10 cellular contexts compared by ENCODE assay signal in the genomic region with DNA sequence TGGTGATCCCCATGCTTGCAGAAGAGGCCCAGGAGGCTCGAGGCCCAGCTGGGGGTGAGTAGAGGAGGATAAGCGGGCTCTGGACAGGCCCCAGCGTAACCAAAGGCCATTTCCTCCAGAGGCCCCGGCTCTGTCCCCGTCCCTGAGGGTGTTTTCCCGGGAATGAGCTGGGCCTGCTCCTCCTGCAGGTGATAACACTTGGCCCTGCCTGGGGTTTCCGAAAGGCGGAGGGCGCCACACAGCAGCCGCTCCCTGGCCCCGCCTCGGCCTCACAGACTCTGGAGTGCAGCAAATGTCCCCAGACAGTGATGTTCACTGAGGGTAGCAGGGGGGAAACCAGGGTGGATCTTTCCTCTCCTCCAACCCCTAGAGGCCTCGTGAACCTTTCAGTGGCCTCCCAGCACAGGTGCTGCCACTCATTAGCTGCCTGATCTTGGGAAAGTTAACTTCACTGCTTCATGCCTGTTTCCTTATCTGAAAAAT.
DNase-seq lines count a peak whose midpoint lies in the region; ATAC-seq and TF ChIP-seq lines count a peak whose summit lies in the region.
"Had no signal": no experiment of that assay in that cellular context is flagged by ENCODE, and none has a peak within 500 bp of the region (broad histone marks: within the 10 kb centered on the region; RNA-seq: fewer than 3 reads in every experiment).

No MANE protein-coding gene starts in this region.

- DNase-seq in erythroblast (lab: John Stamatoyannopoulos, UW), result peak; percentile 41 to 52
- DNase-seq in RPMI8226, result no peak
- DNase-seq in AML-193 (lab: John Stamatoyannopoulos, UW), result no peak
- DNase-seq in NCI-H1092 (lab: John Stamatoyannopoulos, UW), result no peak
- DNase-seq in activated CD4-positive, alpha-beta T cell treated with anti-CD3 and anti-CD28 coated beads for 1 hour, result no peak
- DNase-seq: caudate nucleus, SW 1271 had no signal

- ATAC-seq in GM19397 (IDR thresholded peaks at IDR 0.05; ENCODE audit: unreplicated experiment) (peak; percentile 23), HG03196 (IDR thresholded peaks at IDR 0.05; ENCODE audit: unreplicated experiment) (peak; percentile 22)

- TF ChIP-seq POLR2A in GM10847 (IDR thresholded peaks at IDR 0.05; ENCODE audit: extremely low read depth, insufficient read length), result peak; percentile 41
- TF ChIP-seq POLR2A in erythroblast (IDR thresholded peaks at IDR 0.05; ENCODE audit: low read length), result no peak

Comparison
In these comparisons a context has a peak if more than half of its experiments do, and no peak if none do; other contexts are left out.
1. DNase-seq: peak in erythroblast (2 of 2); none in RPMI8226 (single experiment), AML-193 (0 of 2), NCI-H1092 (single experiment) and activated CD4-positive, alpha-beta T cell treated with anti-CD3 and anti-CD28 coated beads for 1 hour (single experiment).